ENCODE assay signal across 1 cellular context in genomic region chr13:77040835-77041234, GRCh38.
TF ChIP-seq lines count a peak whose summit lies in the region.

No MANE protein-coding gene starts in this region.

TF ChIP-seq in H1, 55 proteins besides CTCF, POLR2A, EP300 and RAD21:
- TF ChIP-seq TBP (IDR thresholded peaks at IDR 0.05; ENCODE audit: low read depth, low read length) (no peak), NRF1 (IDR thresholded peaks at IDR 0.05; ENCODE audit: low read depth, low read length) (no peak), CEBPB (IDR thresholded peaks at IDR 0.05; ENCODE audit: low read depth, low read length) (peak; percentile 21; the same call in 1 of the 2 replicates), GABPA (IDR thresholded peaks at IDR 0.05; ENCODE audit: borderline replicate concordance, insufficient read depth, low read length) (no peak), RBBP5 (IDR thresholded peaks at IDR 0.05; ENCODE audit: borderline replicate concordance, low read depth, low read length) (no peak), NANOG (IDR thresholded peaks at IDR 0.05; ENCODE audit: insufficient read depth, low read depth, low read length, poor library complexity, severe bottlenecking) (no peak), SIRT6 (IDR thresholded peaks at IDR 0.05; ENCODE audit: low read length) (no peak), EGR1 (IDR thresholded peaks at IDR 0.05; ENCODE audit: borderline replicate concordance, low read depth, low read length) (no peak), CTBP2 (IDR thresholded peaks at IDR 0.05; ENCODE audit: borderline replicate concordance, insufficient read depth, insufficient read length, low read length) (no peak)
TF ChIP-seq in H1: peak in this region for 1.
